Comparison of ENCODE assay signal across 28 cellular contexts in genomic region chr6:10170816-10171215, GRCh38.
"Had no signal": no experiment of that assay in that cellular context is flagged by ENCODE, and none has a peak within 500 bp of the region (broad histone marks: within the 10 kb centered on the region; RNA-seq: fewer than 3 reads in every experiment).

No MANE protein-coding gene starts in this region.

- H3K36me3 Mint-ChIP-seq: memory B cell; natural killer cell treated with Interleukin-12 subunit alpha and Interleukin-12 subunit beta and Interleukin-15 and Interleukin-18, amount 100 ng/mL, for 72 hours; neural progenitor cell had no signal

- H3K27me3 Mint-ChIP-seq: effector memory CD8-positive, alpha-beta T cell; memory B cell; naive B cell; natural killer cell treated with Interleukin-12 subunit alpha and Interleukin-12 subunit beta and Interleukin-15 and Interleukin-18, amount 100 ng/mL, for 72 hours; stimulated activated naive CD8-positive, alpha-beta T cell treated with anti-CD3 and anti-CD28 coated beads, Interleukin-15, amount 100 ng/mL, for 72 hours had no signal

- H3K27me3 ChIP-seq: esophagus squamous epithelium, neural progenitor cell, right atrium auricular region, suprapubic skin, transverse colon, upper lobe of right lung, uterus had no signal

- H3K36me3 ChIP-seq: esophagus squamous epithelium, lower lobe of right lung, neural progenitor cell, prostate gland, right atrium auricular region, suprapubic skin, transverse colon, upper lobe of right lung, uterus had no signal

- H3K27ac Mint-ChIP-seq: effector memory CD8-positive, alpha-beta T cell; memory B cell; naive B cell; natural killer cell treated with Interleukin-12 subunit alpha and Interleukin-12 subunit beta and Interleukin-15 and Interleukin-18, amount 100 ng/mL, for 72 hours; neural progenitor cell; stimulated activated naive CD8-positive, alpha-beta T cell treated with anti-CD3 and anti-CD28 coated beads, Interleukin-15, amount 100 ng/mL, for 72 hours had no signal

- H3K4me1 Mint-ChIP-seq: memory B cell; naive B cell; neural progenitor cell; stimulated activated naive CD8-positive, alpha-beta T cell treated with anti-CD3 and anti-CD28 coated beads, Interleukin-15, amount 100 ng/mL, for 72 hours had no signal

- H3K4me2 ChIP-seq: neural progenitor cell, smooth muscle cell had no signal

- FAIRE-seq: endometrium, keratinocyte had no signal

- ATAC-seq: effector memory CD8-positive, alpha-beta T cell; left ventricle myocardium superior; lower lobe of right lung; natural killer cell treated with Interleukin-12 subunit alpha and Interleukin-12 subunit beta and Interleukin-15 and Interleukin-18, amount 100 ng/mL, for 72 hours; sciatic nerve; stimulated activated naive CD8-positive, alpha-beta T cell treated with anti-CD3 and anti-CD28 coated beads, Interleukin-15, amount 100 ng/mL, for 72 hours; upper lobe of right lung had no signal

- H3K4me3 ChIP-seq: esophagus squamous epithelium, lower lobe of right lung, neural progenitor cell, prostate gland, right atrium auricular region, smooth muscle cell, suprapubic skin, transverse colon, upper lobe of right lung, uterus had no signal

- H3K9me3 ChIP-seq: esophagus squamous epithelium, lower lobe of right lung, prostate gland, right atrium auricular region, suprapubic skin, transverse colon, upper lobe of right lung, uterus had no signal

- H3K27ac ChIP-seq: esophagus squamous epithelium, lower lobe of right lung, neural progenitor cell, parathyroid adenoma, prostate gland, right atrium auricular region, suprapubic skin, transverse colon, upper lobe of right lung, uterus had no signal

- H3K9ac ChIP-seq: neural progenitor cell, parathyroid adenoma had no signal

- H3K4me3 Mint-ChIP-seq: effector memory CD8-positive, alpha-beta T cell; memory B cell; naive B cell; natural killer cell treated with Interleukin-12 subunit alpha and Interleukin-12 subunit beta and Interleukin-15 and Interleukin-18, amount 100 ng/mL, for 72 hours; neural progenitor cell; stimulated activated naive CD8-positive, alpha-beta T cell treated with anti-CD3 and anti-CD28 coated beads, Interleukin-15, amount 100 ng/mL, for 72 hours had no signal

- H3K4me1 ChIP-seq: lower lobe of right lung, parathyroid adenoma, prostate gland, right atrium auricular region, transverse colon, upper lobe of right lung, uterus had no signal

- DNase-seq: cortex of kidney; effector memory CD8-positive, alpha-beta T cell; erythroblast; esophagus squamous epithelium; foreskin melanocyte; left ventricle myocardium superior; lower lobe of right lung; naive B cell; stimulated activated CD4-positive, alpha-beta T cell treated with anti-CD3 and anti-CD28 coated beads, Interleukin-12 subunit alpha, Interleukin-12 subunit beta, amount 100 ng/mL, for 4 hours; stimulated activated CD4-positive, alpha-beta T cell treated with anti-CD3 and anti-CD28 coated beads, Interleukin-1b, Interleukin-23, amount 100 ng/mL, for 48 hours; stimulated activated CD4-positive, alpha-beta T cell treated with anti-CD3 and anti-CD28 coated beads, Interleukin-4, amount 100 ng/mL, for 1 hour; stimulated activated CD8-positive, alpha-beta memory T cell treated with anti-CD3 and anti-CD28 coated beads, Interleukin-4, amount 100 ng/mL, for 48 hours; stimulated activated naive CD4-positive, alpha-beta T cell; stimulated activated naive CD8-positive, alpha-beta T cell treated with anti-CD3 and anti-CD28 coated beads, Interleukin-15, amount 100 ng/mL, for 72 hours; transverse colon; upper lobe of right lung; uterus had no signal

- H2AFZ ChIP-seq: neural progenitor cell, parathyroid adenoma had no signal

- H3K79me2 ChIP-seq: parathyroid adenoma had no signal
